ENCODE assay signal across 8 cellular contexts in genomic region chr1:11648732-11649158, GRCh38. TPM values are rescaled to one million over a fixed set of nuclear protein-coding genes. Genes with fewer than 3 reads are reported as not detected.
DNase-seq lines count a peak whose midpoint lies in the region; ATAC-seq, FAIRE-seq and TF ChIP-seq lines count a peak whose summit lies in the region.

No MANE protein-coding gene starts in this region.

- TF ChIP-seq CTCF in gastroesophageal sphincter (IDR thresholded peaks at IDR 0.05) (no peak), A673 (conservative IDR thresholded peaks at IDR 0.05; ENCODE audit: low read depth, low read length) (no peak)

- no peak for TF ChIP-seq EP300 in gastroesophageal sphincter (IDR thresholded peaks at IDR 0.05)

- BruUV-seq in A673 (replicated peaks; lab: Mats Ljungman, UMichigan) = no TSS peak

- H3K4me1 ChIP-seq in gastroesophageal sphincter (peaks cover 0 to 42% (median 18%) of the 10 kb centered on the region in 3 donors), small intestine (ENCODE audit: control insufficient read depth in 2 of 2, insufficient read depth in 1 of 2, low read depth in 1 of 2, low read length in 1 of 2) (no peaks in the 10 kb centered on the region), A673 (ENCODE audit: insufficient read depth, low read length, poor library complexity, severe bottlenecking) (peaks cover 15% of the 10 kb centered on the region)

- 0% methylated on average over 1 of the region's 30 CpGs; no CpG with 5 or more reads in 1 of the 2 donors for WGBS in gastroesophageal sphincter (ENCODE audit: low coverage in 1 of 2), 2 donors
- whole genome bisulfite sequencing in small intestine, 3 donors = 1 to 21% (median 12%) methylated on average over 27 to 30 of the region's 30 CpGs

- intact Hi-C loops in A673 (cut with micrococcal nuclease; ENCODE audit: unreplicated experiment) = no loop called here

- H3K27me3 Mint-ChIP-seq in activated CD8-positive, alpha-beta memory T cell treated with anti-CD3 and anti-CD28 coated beads, Interleukin-2, amount 10 ng/mL, durations not matched to agents 7 days and 5 days = peaks cover 3% of the 10 kb centered on the region

- no peak overlapping the region for H3K27ac ChIP-seq in gastroesophageal sphincter
- no peak overlapping the region for H3K27ac ChIP-seq in small intestine (ENCODE audit: low read depth in 1 of 2, low read length in 1 of 2)
- H3K27ac ChIP-seq in A673 (ENCODE audit: low read depth, low read length, poor library complexity, severe bottlenecking) = no peak overlapping the region

- POLR2A ChIA-PET in A673 (lab: Charles Lee; ENCODE audit: low non-redundant PET) = no interaction called here

- no peaks in the 10 kb centered on the region for H3K9me3 Mint-ChIP-seq in activated CD8-positive, alpha-beta memory T cell treated with anti-CD3 and anti-CD28 coated beads, Interleukin-2, amount 10 ng/mL, durations not matched to agents 7 days and 5 days (ENCODE audit: low read depth)

- no peak for FAIRE-seq in small intestine (lab: Jason Lieb, UNC)

- TF ChIP-seq POLR2A in gastroesophageal sphincter (IDR thresholded peaks at IDR 0.05) = no peak

- H3K9me3 ChIP-seq in gastroesophageal sphincter (no peaks in the 10 kb centered on the region), small intestine (ENCODE audit: control insufficient read depth, low read depth) (no peaks in the 10 kb centered on the region), A673 (ENCODE audit: low read depth, low read length, poor library complexity, severe bottlenecking) (no peaks in the 10 kb centered on the region)

- DNase-seq in H7 (peak; percentile 96), small intestine (peak; percentile 43), A673 (ENCODE audit: low spot score) (no peak), HuH-7 (ENCODE audit: low spot score) (no peak), SHP77 (lab: John Stamatoyannopoulos, UW) (no peak)
- peak; percentile 54 for DNase-seq in activated CD8-positive, alpha-beta memory T cell treated with anti-CD3 and anti-CD28 coated beads, Interleukin-2, amount 10 ng/mL, durations not matched to agents 7 days and 5 days

- H3K36me3 ChIP-seq in H7 (replicated peaks; ENCODE audit: control insufficient read depth, insufficient read depth, low read length) (no peaks in the 10 kb centered on the region; the same call in 1 of the 2 replicates), gastroesophageal sphincter (no peaks in the 10 kb centered on the region), small intestine (ENCODE audit: control insufficient read depth in 2 of 2, insufficient read depth in 2 of 2, low read length in 2 of 2) (no peaks in the 10 kb centered on the region), A673 (ENCODE audit: insufficient read depth, low read length, poor library complexity, severe bottlenecking) (no peaks in the 10 kb centered on the region)

- H3K4me3 ChIP-seq in H7 (ENCODE audit: insufficient read depth, low read depth, low read length) (peak overlapping the region; percentile 44), gastroesophageal sphincter (no peak overlapping the region), small intestine (ENCODE audit: low read depth in 1 of 2, low read length in 2 of 2) (peak overlapping the region in 1 of 2 donors; percentile 4), A673 (ENCODE audit: low read depth, low read length, poor library complexity, severe bottlenecking) (no peak overlapping the region)

- H3K4me3 Mint-ChIP-seq in activated CD8-positive, alpha-beta memory T cell treated with anti-CD3 and anti-CD28 coated beads, Interleukin-2, amount 10 ng/mL, durations not matched to agents 7 days and 5 days = no peak overlapping the region

- CTCF ChIA-PET in activated CD8-positive, alpha-beta memory T cell treated with anti-CD3 and anti-CD28 coated beads, Interleukin-2, amount 10 ng/mL, durations not matched to agents 7 days and 5 days (lab: Charles Lee) = interaction anchor here (0.7 to 9.6 kb wide), 12 partner anchors 16 to 611 kb away, joined by 3 to 214 read pairs (median 6); partner anchors contain the start of genes DISP3, FBXO6 and MTOR
- CTCF ChIA-PET in A673 (lab: Charles Lee) = interaction anchor here (1.9 kb wide), 1 partner anchor 71 kb away, joined by 5 read pairs; no protein-coding TSS in a partner anchor

- H3K27me3 ChIP-seq in H7 (ENCODE audit: control insufficient read depth, insufficient read depth, low read length) = peaks cover 47% of the 10 kb centered on the region
- peaks cover 51% of the 10 kb centered on the region for H3K27me3 ChIP-seq in gastroesophageal sphincter
- H3K27me3 ChIP-seq in small intestine (ENCODE audit: control insufficient read depth in 2 of 2, insufficient read depth in 2 of 2, low read length in 2 of 2) = no peaks in the 10 kb centered on the region
- H3K27me3 ChIP-seq in A673 (replicated peaks; ENCODE audit: insufficient read depth, low read depth, low read length, poor library complexity) = no peaks in the 10 kb centered on the region

- peak; percentile 27 for ATAC-seq in activated CD8-positive, alpha-beta memory T cell treated with anti-CD3 and anti-CD28 coated beads, Interleukin-2, amount 10 ng/mL, durations not matched to agents 7 days and 5 days
- peak; percentile 29 for ATAC-seq in gastroesophageal sphincter
- no peak for ATAC-seq in HG03175 (IDR thresholded peaks at IDR 0.05; ENCODE audit: unreplicated experiment)

- peaks cover 24% of the 10 kb centered on the region for H3K4me1 Mint-ChIP-seq in activated CD8-positive, alpha-beta memory T cell treated with anti-CD3 and anti-CD28 coated beads, Interleukin-2, amount 10 ng/mL, durations not matched to agents 7 days and 5 days

- H3K36me3 Mint-ChIP-seq in activated CD8-positive, alpha-beta memory T cell treated with anti-CD3 and anti-CD28 coated beads, Interleukin-2, amount 10 ng/mL, durations not matched to agents 7 days and 5 days = no peaks in the 10 kb centered on the region

- no peak overlapping the region for H3K27ac Mint-ChIP-seq in activated CD8-positive, alpha-beta memory T cell treated with anti-CD3 and anti-CD28 coated beads, Interleukin-2, amount 10 ng/mL, durations not matched to agents 7 days and 5 days

RNA-seq across cellular contexts. Expression of gene FBXO2, which starts 5.5 kb away (rescaled TPM):
- total RNA-seq in H7 (2014; rRNA removed; shearing (Covaris generic)) = 46.0 and 46.7 TPM in 2 replicates
- total RNA-seq in activated CD8-positive, alpha-beta memory T cell treated with anti-CD3 and anti-CD28 coated beads, Interleukin-2, amount 10 ng/mL, durations not matched to agents 7 days and 5 days = 1 to 10 TPM; 1.8 to 4.6 TPM
- total RNA-seq in gastroesophageal sphincter (10 to 100 TPM in 1 of 4 donors, 1 to 10 TPM in 3; 4.7 to 12.5 (median 6.8) TPM), A673 (2021) (0.61 TPM in 1 of 2 replicates, not detected in the other)
- polyA plus RNA-seq in small intestine = 10 to 100 TPM in 2 of 3 donors, 1 to 10 TPM in 1; 5.7 to 47.2 (median 43.5) TPM

RNA-seq across cellular contexts. Expression of gene FBXO44, which starts 5.9 kb away (rescaled TPM):
- 24.5 and 32.4 TPM in 2 replicates for total RNA-seq in H7 (2014; rRNA removed; shearing (Covaris generic))
- 10 to 100 TPM; 28.6 to 39.9 TPM for total RNA-seq in activated CD8-positive, alpha-beta memory T cell treated with anti-CD3 and anti-CD28 coated beads, Interleukin-2, amount 10 ng/mL, durations not matched to agents 7 days and 5 days
- total RNA-seq in gastroesophageal sphincter = 10 to 100 TPM; 10.5 to 22.9 (median 17.2) TPM
- polyA plus RNA-seq in small intestine = 10 to 100 TPM; 11.0 to 32.4 (median 24.9) TPM
- 19.3 and 28.2 TPM in 2 replicates for total RNA-seq in A673 (2021)

RNA-seq across cellular contexts. Expression of gene FBXO6, which starts 15.3 kb away (rescaled TPM):
- 1.7 and 3.4 TPM in 2 replicates for total RNA-seq in H7 (2014; rRNA removed; shearing (Covaris generic))
- 10 to 100 TPM; 36.2 to 40.3 TPM for total RNA-seq in activated CD8-positive, alpha-beta memory T cell treated with anti-CD3 and anti-CD28 coated beads, Interleukin-2, amount 10 ng/mL, durations not matched to agents 7 days and 5 days
- total RNA-seq in gastroesophageal sphincter = 10 to 100 TPM; 17.0 to 20.7 (median 18.8) TPM
- 10 to 100 TPM; 10.2 to 41.6 (median 28.1) TPM for polyA plus RNA-seq in small intestine
- total RNA-seq in A673 (2021) = 2.6 and 4.5 TPM in 2 replicates

RNA-seq across cellular contexts. Expression of gene MAD2L2, which starts 32.2 kb away (rescaled TPM):
- total RNA-seq in H7 (2014; rRNA removed; shearing (Covaris generic)) = 786 and 983 TPM in 2 replicates
- total RNA-seq in activated CD8-positive, alpha-beta memory T cell treated with anti-CD3 and anti-CD28 coated beads, Interleukin-2, amount 10 ng/mL, durations not matched to agents 7 days and 5 days = 10 to 100 TPM; 85.4 to 94.8 TPM
- total RNA-seq in gastroesophageal sphincter (10 to 100 TPM; 19.4 to 43.7 (median 24.3) TPM), A673 (2021) (134 and 155 TPM in 2 replicates)
- polyA plus RNA-seq in small intestine = 10 to 100 TPM; 17.2 to 34.6 (median 25.4) TPM

RNA-seq across cellular contexts. Expression of gene DRAXIN, which starts 42.8 kb away (rescaled TPM):
- 52.4 and 60.1 TPM in 2 replicates for total RNA-seq in H7 (2014; rRNA removed; shearing (Covaris generic))
- total RNA-seq in activated CD8-positive, alpha-beta memory T cell treated with anti-CD3 and anti-CD28 coated beads, Interleukin-2, amount 10 ng/mL, durations not matched to agents 7 days and 5 days = 1 to 10 TPM; 1.0 to 2.1 TPM
- total RNA-seq in gastroesophageal sphincter = under 1 TPM in 3 of 4 donors, not detected in 1; 0.08 to 0.16 (median 0.12) TPM
- polyA plus RNA-seq in small intestine = under 1 TPM in 1 of 3 donors, not detected in 2; 0.07 TPM
- 5.5 and 6.7 TPM in 2 replicates for total RNA-seq in A673 (2021)

Comparison
In these comparisons a context has a peak if more than half of its experiments do, and no peak if none do; other contexts are left out.
1. DNase-seq: peak in H7 (single experiment), activated CD8-positive, alpha-beta memory T cell treated with anti-CD3 and anti-CD28 coated beads, Interleukin-2, amount 10 ng/mL, durations not matched to agents 7 days and 5 days (single experiment) and small intestine (single experiment); none in A673 (single experiment), HuH-7 (single experiment) and SHP77 (0 of 2).